Comparison of ENCODE assay signal across 14 cellular contexts in genomic region chr13:30431269-30431950, GRCh38. TPM values are rescaled to one million over a fixed set of nuclear protein-coding genes. Genes with fewer than 3 reads are reported as not detected.
DNase-seq lines count a peak whose midpoint lies in the region; ATAC-seq, FAIRE-seq and TF ChIP-seq lines count a peak whose summit lies in the region.
"Had no signal": no experiment of that assay in that cellular context is flagged by ENCODE, and none has a peak within 500 bp of the region (broad histone marks: within the 10 kb centered on the region; RNA-seq: fewer than 3 reads in every experiment).

No MANE protein-coding gene starts in this region.

- H3K36me3 ChIP-seq in Loucy (ENCODE audit: insufficient read depth, low read length): no peaks in the 10 kb centered on the region
- H3K36me3 ChIP-seq in vagina: no peaks in the 10 kb centered on the region
- H3K36me3 ChIP-seq: esophagus muscularis mucosa, ovary had no signal

- H4K20me1 ChIP-seq in Loucy (ENCODE audit: insufficient read depth, low read length, poor library complexity, severe bottlenecking): no peaks in the 10 kb centered on the region

- no peak for FAIRE-seq in H54 (lab: Jason Lieb, UNC)

- TF ChIP-seq CTCF in Loucy (conservative IDR thresholded peaks at IDR 0.05; ENCODE audit: low read length): no peak
- TF ChIP-seq CTCF in vagina (IDR thresholded peaks at IDR 0.05): no peak

- no peaks in the 10 kb centered on the region for H3K79me2 ChIP-seq in Loucy (ENCODE audit: insufficient read depth, low read length)

- H3K4me3 ChIP-seq in Loucy (ENCODE audit: low read length, poor library complexity, severe bottlenecking): no peak overlapping the region
- H3K4me3 ChIP-seq in vagina: no peak overlapping the region
- H3K4me3 ChIP-seq: esophagus muscularis mucosa, ovary had no signal

- H3K9me2 ChIP-seq in Loucy (replicated peaks; ENCODE audit: low read depth, low read length): no peaks in the 10 kb centered on the region

- ATAC-seq in activated naive CD4-positive, alpha-beta T cell treated with anti-CD3 and anti-CD28 coated beads, Interleukin-2, amount 50 U/mL, for 72 hours: peak; percentile 23 to 62
- ATAC-seq in GM21528 (IDR thresholded peaks at IDR 0.05; ENCODE audit: low FRiP score, unreplicated experiment): no peak
- ATAC-seq: left colon had no signal

- H3K36me3 Mint-ChIP-seq in activated naive CD4-positive, alpha-beta T cell treated with anti-CD3 and anti-CD28 coated beads, Interleukin-2, amount 50 U/mL, for 72 hours: no peaks in the 10 kb centered on the region

- H2AFZ ChIP-seq in Loucy (ENCODE audit: low read length): peak overlapping the region; percentile 19; the same call in 1 of the 2 replicates

- no peak overlapping the region for H3K9ac ChIP-seq in Loucy (ENCODE audit: low read depth, low read length, poor library complexity, severe bottlenecking)

- DNase-seq in activated naive CD4-positive, alpha-beta T cell treated with anti-CD3 and anti-CD28 coated beads, Interleukin-2, amount 50 U/mL, for 72 hours (ENCODE audit: low spot score in 2 of 2): no peak
- DNase-seq in activated naive CD4-positive, alpha-beta T cell treated with anti-CD3 and anti-CD28 coated beads, Interleukin-2, amount 50 U/mL, for 16 hours: no peak
- DNase-seq in epithelial cell of prostate (ENCODE audit: low read depth, low spot score) (peak; percentile 59), vagina (ENCODE audit: extremely low spot score in 2 of 2) (no peak), H54 (ENCODE audit: insufficient read length, low spot score) (no peak), KG1 (lab: John Stamatoyannopoulos, UW) (no peak)
- DNase-seq: aorta, C1 segment of cervical spinal cord, left colon, OCI-M1, ovary had no signal

- H3K27me3 ChIP-seq in Loucy (ENCODE audit: insufficient read depth, low read length, poor library complexity, severe bottlenecking) (no peaks in the 10 kb centered on the region), vagina (no peaks in the 10 kb centered on the region)
- H3K27me3 ChIP-seq: esophagus muscularis mucosa, ovary had no signal

- no peaks in the 10 kb centered on the region for H3K9me3 Mint-ChIP-seq in activated naive CD4-positive, alpha-beta T cell treated with anti-CD3 and anti-CD28 coated beads, Interleukin-2, amount 50 U/mL, for 72 hours

- no peak overlapping the region for H3K4me2 ChIP-seq in Loucy (ENCODE audit: low read depth, low read length, poor library complexity, severe bottlenecking)

- H3K27ac Mint-ChIP-seq in activated naive CD4-positive, alpha-beta T cell treated with anti-CD3 and anti-CD28 coated beads, Interleukin-2, amount 50 U/mL, for 72 hours: peak overlapping the region in 1 of 2 donors; percentile 83

- no peaks in the 10 kb centered on the region for H3K9me3 ChIP-seq in Loucy (ENCODE audit: insufficient read depth, low read depth, low read length)
- H3K9me3 ChIP-seq in vagina: no peaks in the 10 kb centered on the region
- H3K9me3 ChIP-seq: esophagus muscularis mucosa, ovary had no signal

- intact Hi-C loops in vagina (cut with DNase I): no loop called here

- H3K4me1 ChIP-seq in Loucy (ENCODE audit: insufficient read depth, low read length, poor library complexity, severe bottlenecking) (peaks cover 23% of the 10 kb centered on the region), vagina (peaks cover 23% of the 10 kb centered on the region)

- H3K27ac ChIP-seq in epithelial cell of prostate (peak overlapping the region; percentile 69), vagina (peak overlapping the region; percentile 49)
- H3K27ac ChIP-seq: ovary had no signal

- H3F3A ChIP-seq in Loucy (ENCODE audit: low read depth): no peaks in the 10 kb centered on the region

- TF ChIP-seq POLR2A in vagina (IDR thresholded peaks at IDR 0.05) (no peak), H54 (IDR thresholded peaks at IDR 0.05; ENCODE audit: low read depth, low read length) (no peak)

RNA-seq across cellular contexts. Expression of gene UBE2L5, which starts 9.1 kb away (rescaled TPM):
- total RNA-seq in activated naive CD4-positive, alpha-beta T cell treated with anti-CD3 and anti-CD28 coated beads, Interleukin-2, amount 50 U/mL, for 72 hours: under 1 TPM in 1 of 2 donors, not detected in 1; 0.25 TPM
- not detected for total RNA-seq in vagina
- total RNA-seq: left colon had no signal

RNA-seq across cellular contexts. Expression of gene HMGB1, which starts 34.3 kb away (rescaled TPM):
- 100 to 1,000 TPM; 418 to 551 TPM for total RNA-seq in activated naive CD4-positive, alpha-beta T cell treated with anti-CD3 and anti-CD28 coated beads, Interleukin-2, amount 50 U/mL, for 72 hours
- total RNA-seq in vagina: 215 TPM
